Comparison of ENCODE assay signal across 8 cellular contexts in genomic region chr3:140941090-140941433, GRCh38. TPM values are rescaled to one million over a fixed set of nuclear protein-coding genes. Genes with fewer than 3 reads are reported as not detected.
DNase-seq lines count a peak whose midpoint lies in the region; ATAC-seq, FAIRE-seq and TF ChIP-seq lines count a peak whose summit lies in the region.

No MANE protein-coding gene starts in this region.

- no peaks in the 10 kb centered on the region for H3K27me3 ChIP-seq in GM12878 (replicated peaks in 1 of 2; ENCODE audit: control insufficient read depth in 2 of 2, insufficient read depth in 2 of 2, low read length in 1 of 2)
- no peaks in the 10 kb centered on the region for H3K27me3 ChIP-seq in lower lobe of right lung (ENCODE audit: low read depth)
- no peaks in the 10 kb centered on the region for H3K27me3 ChIP-seq in tibial nerve

- H3K36me3 Mint-ChIP-seq in activated T-cell treated with anti-CD3 and anti-CD28 coated beads, Interleukin-2, amount 50 U/mL, for 4 hours (ENCODE audit: insufficient read depth), result peaks cover under 1% of the 10 kb centered on the region

- WGBS in GM12878 (ENCODE audit: insufficient coverage, insufficient replicate concordance, low lambda C conversion rate, missing lambda C conversion rate), result 41% methylated on average over 5 of the region's 5 CpGs
- WGBS in tibial nerve, 2 donors, result 41 to 44% methylated on average over 5 of the region's 5 CpGs

- H3K27me3 Mint-ChIP-seq in activated T-cell treated with anti-CD3 and anti-CD28 coated beads, Interleukin-2, amount 50 U/mL, for 4 hours (ENCODE audit: low read depth), result no peaks in the 10 kb centered on the region

- H3K4me1 Mint-ChIP-seq in activated T-cell treated with anti-CD3 and anti-CD28 coated beads, Interleukin-2, amount 50 U/mL, for 4 hours (ENCODE audit: low read depth), result peaks cover 32% of the 10 kb centered on the region

- H3K36me3 ChIP-seq in GM12878 (ENCODE audit: control insufficient read depth in 2 of 2, insufficient read depth in 2 of 2, low read length in 1 of 2) (no peaks in the 10 kb centered on the region), lower lobe of right lung (no peaks in the 10 kb centered on the region), tibial nerve (no peaks in the 10 kb centered on the region)

- no peak for TF ChIP-seq EP300 in GM12878 (IDR thresholded peaks at IDR 0.05; ENCODE audit: borderline replicate concordance in 1 of 2, control insufficient read depth in 1 of 2, low read depth in 2 of 2, low read length in 2 of 2)
- TF ChIP-seq EP300 in tibial nerve (IDR thresholded peaks at IDR 0.05), result no peak

- H3K4me3 Mint-ChIP-seq in activated T-cell treated with anti-CD3 and anti-CD28 coated beads, Interleukin-2, amount 50 U/mL, for 4 hours, result peak overlapping the region; percentile 92

- no peak for ATAC-seq in activated T-cell treated with anti-CD3 and anti-CD28 coated beads, Interleukin-2, amount 50 U/mL, for 4 hours
- ATAC-seq in GM12878, result no peak
- ATAC-seq in lower lobe of right lung, result no peak
- no peak for ATAC-seq in HG03354 (IDR thresholded peaks at IDR 0.05; ENCODE audit: poor library complexity, severe bottlenecking, unreplicated experiment)

- intact Hi-C loops in GM12878 (cut with micrococcal nuclease; ENCODE audit: unreplicated experiment) (no loop called here), lower lobe of right lung (cut with DNase I) (no loop called here)

- no peaks in the 10 kb centered on the region for H3K9me3 Mint-ChIP-seq in activated T-cell treated with anti-CD3 and anti-CD28 coated beads, Interleukin-2, amount 50 U/mL, for 4 hours

- FAIRE-seq in GM12878 (lab: Jason Lieb, UNC), result no peak

- DNase-seq in activated T-cell treated with anti-CD3 and anti-CD28 coated beads, Interleukin-2, amount 50 U/mL, for 4 hours, result no peak
- DNase-seq in activated T-cell treated with anti-CD3 and anti-CD28 coated beads for 4 hours (no peak), GM12878 (ENCODE audit: low read depth, low spot score) (no peak), lower lobe of right lung (no peak), tibial nerve (ENCODE audit: low spot score in 2 of 2) (no peak), GM10266 (ENCODE audit: extremely low spot score) (no peak), G401 (ENCODE audit: low spot score) (no peak)

- TF ChIP-seq CTCF in GM12878 (IDR thresholded peaks at IDR 0.05 in 2 of 3, conservative IDR thresholded peaks at IDR 0.05 in 1 of 3; ENCODE audit: control insufficient read depth in 2 of 3, extremely low read depth in 1 of 3, insufficient read depth in 1 of 3, low read depth in 3 of 3, low read length in 3 of 3), result no peak
- no peak for TF ChIP-seq CTCF in lower lobe of right lung (IDR thresholded peaks at IDR 0.05)
- no peak for TF ChIP-seq CTCF in tibial nerve (IDR thresholded peaks at IDR 0.05)
- no peak for TF ChIP-seq CTCF in GM10266 (IDR thresholded peaks at IDR 0.05; ENCODE audit: control insufficient read depth, insufficient read depth, low read depth, missing control alignments)

- H3K9me3 ChIP-seq in GM12878 (replicated peaks; ENCODE audit: control insufficient read depth, insufficient read depth, low read length), result no peaks in the 10 kb centered on the region
- H3K9me3 ChIP-seq in lower lobe of right lung, result no peaks in the 10 kb centered on the region
- H3K9me3 ChIP-seq in tibial nerve, result peaks cover 0 to 3% (median 0%) of the 10 kb centered on the region in 4 donors

- in situ Hi-C loops in GM12878 (cut with MboI), result no loop called here
- in situ Hi-C loops in G401 (cut with HindIII; ENCODE audit: low sequenced_read_pairs), result no loop called here

- TF ChIP-seq POLR2A in GM12878 (IDR thresholded peaks at IDR 0.05; ENCODE audit: low read depth, low read length) (no peak), tibial nerve (IDR thresholded peaks at IDR 0.05) (no peak)

- H3K9ac ChIP-seq in GM12878 (ENCODE audit: control insufficient read depth, insufficient read depth, low read length), result peak overlapping the region; percentile 53; the same call in 1 of the 2 replicates

- H2AFZ ChIP-seq in GM12878 (ENCODE audit: control insufficient read depth, low read depth, low read length), result peak overlapping the region; percentile 95

- POLR2A ChIA-PET in GM12878 (lab: Charles Lee), result no interaction called here

- BruUV-seq in GM12878 (replicated peaks; lab: Mats Ljungman, UMichigan), result TSS peak; percentile 74

- H3K79me2 ChIP-seq in GM12878 (ENCODE audit: control insufficient read depth, insufficient read depth, low read length), result peaks cover 44% of the 10 kb centered on the region

- TF ChIP-seq RAD21 in GM12878 (IDR thresholded peaks at IDR 0.05; ENCODE audit: insufficient read depth, low read depth, low read length), result no peak

- no peaks in the 10 kb centered on the region for H4K20me1 ChIP-seq in GM12878 (ENCODE audit: control insufficient read depth, insufficient read depth)

- H3K4me2 ChIP-seq in GM12878 (ENCODE audit: control insufficient read depth, insufficient read depth), result peak overlapping the region; percentile 89

- RAD21 ChIA-PET in GM12878 (lab: Charles Lee; ENCODE audit: unreplicated experiment), result no interaction called here

- CTCF ChIA-PET in GM12878 (lab: Yijun Ruan, JAX), result interaction anchor here (1.2 kb wide), 1 partner anchor 16 kb away, joined by 3 read pairs; no protein-coding TSS in a partner anchor

- peak overlapping the region; percentile 54 for H3K27ac ChIP-seq in GM12878 (ENCODE audit: control insufficient read depth, insufficient read depth)
- H3K27ac ChIP-seq in lower lobe of right lung, result peak overlapping the region; percentile 99
- peak overlapping the region; percentile 97 to 99 (median 98) for H3K27ac ChIP-seq in tibial nerve

- H3K4me3 ChIP-seq in GM12878 (peak overlapping the region; percentile 51), lower lobe of right lung (peak overlapping the region; percentile 88), tibial nerve (peak overlapping the region; percentile 80 to 98 (median 91))

- H3K4me1 ChIP-seq in GM12878 (ENCODE audit: control insufficient read depth, insufficient read depth, low read length) (peaks cover 3% of the 10 kb centered on the region; the same call in 1 of the 2 replicates), lower lobe of right lung (peaks cover 29% of the 10 kb centered on the region), tibial nerve (peaks cover 0 to 30% (median 24%) of the 10 kb centered on the region in 4 donors)

- SMC1A ChIA-PET in GM12878 (lab: Charles Lee; ENCODE audit: uncharacterized antibody, unreplicated experiment), result interaction anchor here (1.3 kb wide), 1 partner anchor 97 kb away, joined by 3 read pairs; no protein-coding TSS in a partner anchor

TF ChIP-seq in GM12878, 131 proteins besides CTCF, POLR2A, EP300 and RAD21:
- TF ChIP-seq, protein P1, sequence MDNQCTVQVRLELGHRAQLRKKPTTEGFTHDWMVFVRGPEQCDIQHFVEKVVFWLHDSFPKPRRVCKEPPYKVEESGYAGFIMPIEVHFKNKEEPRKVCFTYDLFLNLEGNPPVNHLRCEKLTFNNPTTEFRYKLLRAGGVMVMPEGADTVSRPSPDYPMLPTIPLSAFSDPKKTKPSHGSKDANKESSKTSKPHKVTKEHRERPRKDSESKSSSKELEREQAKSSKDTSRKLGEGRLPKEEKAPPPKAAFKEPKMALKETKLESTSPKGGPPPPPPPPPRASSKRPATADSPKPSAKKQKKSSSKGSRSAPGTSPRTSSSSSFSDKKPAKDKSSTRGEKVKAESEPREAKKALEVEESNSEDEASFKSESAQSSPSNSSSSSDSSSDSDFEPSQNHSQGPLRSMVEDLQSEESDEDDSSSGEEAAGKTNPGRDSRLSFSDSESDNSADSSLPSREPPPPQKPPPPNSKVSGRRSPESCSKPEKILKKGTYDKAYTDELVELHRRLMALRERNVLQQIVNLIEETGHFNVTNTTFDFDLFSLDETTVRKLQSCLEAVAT (IDR thresholded peaks at IDR 0.05), result no peak
- TF ChIP-seq KAT2A (conservative IDR thresholded peaks at IDR 0.05; ENCODE audit: control insufficient read depth, low read depth, low read length) (no peak), SRF (IDR thresholded peaks at IDR 0.05; ENCODE audit: low read depth in 2 of 2, low read length in 2 of 2) (no peak), CREB1 (IDR thresholded peaks at IDR 0.05; ENCODE audit: low read depth) (no peak), CHD1 (IDR thresholded peaks at IDR 0.05; ENCODE audit: low read depth, low read length) (no peak), SIN3A (IDR thresholded peaks at IDR 0.05; ENCODE audit: low read depth, low read length) (no peak), EED (IDR thresholded peaks at IDR 0.05; ENCODE audit: low read depth) (no peak)

RNA-seq across cellular contexts. Expression of gene SLC25A36, which starts 0.6 kb away (rescaled TPM):
- 10 to 100 TPM; 35.1 to 41.9 (median 39.7) TPM for total RNA-seq in activated T-cell treated with anti-CD3 and anti-CD28 coated beads, Interleukin-2, amount 50 U/mL, for 4 hours
- total RNA-seq in GM12878 (2013; cell fraction: nucleolus; rRNA removed), result 702 and 710 TPM in 2 replicates
- total RNA-seq in GM12878 (2014; rRNA removed) (53.4 and 53.8 TPM in 2 replicates), GM12878 (2014; rRNA removed; fragmentation: Illumina TruSeq; extraction: Trizol) (45.0 and 53.3 TPM in 2 replicates), GM12878 (2021) (53.8 and 56.9 TPM in 2 replicates), lower lobe of right lung (91.5 TPM), tibial nerve (100 to 1,000 TPM in 3 of 4 donors, 10 to 100 TPM in 1; 68.0 to 132 (median 115) TPM)
- polyA plus RNA-seq in GM12878 (2011; ENCODE audit: low read depth), result 24.6 TPM
- polyA plus RNA-seq in GM12878 (2011; rRNA removed) (183 and 346 TPM in 2 replicates), GM12878 (2014; fragmentation: Illumina TruSeq; extraction: Trizol) (54.3 and 75.6 TPM in 2 replicates), GM12878 (2014; fragmentation: Nextera tagmentation; extraction: Ambion mirVana) (10 to 100 TPM; 13.0 to 14.0 TPM), GM12878 (2014; rRNA removed) (39.3 and 41.1 TPM in 2 replicates), GM12878 (2016; fragmentation: Nextera tagmentation; extraction: Ambion mirVana) (10 to 100 TPM; 40.1 to 50.3 TPM)
- polyA plus RNA-seq in GM12878 (2011; cell fraction: cytosol; rRNA removed), result 46.2 and 48.8 TPM in 2 replicates
- polyA plus RNA-seq in GM12878 (2011; cell fraction: nucleus; rRNA removed), result 176 and 315 TPM in 2 replicates
- 45.1 and 72.0 TPM in 2 replicates for polyA plus RNA-seq in GM12878 (2012)
- polyA minus RNA-seq in GM12878 (2011; rRNA and poly(A)+ RNA removed), result 91.4 and 115 TPM in 2 replicates
- polyA minus RNA-seq in GM12878 (2011; cell fraction: cytosol; rRNA and poly(A)+ RNA removed), result 39.3 and 48.6 TPM in 2 replicates
- 155 and 196 TPM in 2 replicates for polyA minus RNA-seq in GM12878 (2011; cell fraction: nucleus; rRNA and poly(A)+ RNA removed)
- 37.2 and 86.8 TPM in 2 replicates for total RNA-seq in G401 (2014; rRNA removed; shearing (Covaris generic))
